In genomic region chr12:29730481-29730880, GRCh38 we compare ENCODE assay signal across 25 cellular contexts. TPM values are rescaled to one million over a fixed set of nuclear protein-coding genes. Genes with fewer than 3 reads are reported as not detected.
"Had no signal": no experiment of that assay in that cellular context is flagged by ENCODE, and none has a peak within 500 bp of the region (broad histone marks: within the 10 kb centered on the region; RNA-seq: fewer than 3 reads in every experiment).

No MANE protein-coding gene starts in this region.

- DNase-seq: activated CD4-positive, alpha-beta T cell treated with anti-CD3 and anti-CD28 coated beads for 4 hours; activated CD4-positive, alpha-beta T cell treated with anti-CD3 and anti-CD28 coated beads, Interleukin-2, amount 50 U/mL, for 4 hours; activated naive CD4-positive, alpha-beta T cell; activated T-cell treated with anti-CD3 and anti-CD28 coated beads for 4 hours; activated T-cell treated with anti-CD3 and anti-CD28 coated beads, Interleukin-2, amount 50 U/mL, for 72 hours; dermis blood vessel endothelial cell; effector CD4-positive, alpha-beta T cell; foreskin keratinocyte; heart right ventricle; lower lobe of right lung; mesenchymal stem cell; nephron progenitor cell; retina; stimulated activated CD4-positive, alpha-beta T cell treated with anti-CD3 and anti-CD28 coated beads, Interleukin-15, amount 100 ng/mL, for 24 hours; stimulated activated CD4-positive, alpha-beta T cell treated with anti-CD3 and anti-CD28 coated beads, Interleukin-2, amount 100 ng/mL, for 24 hours; stimulated activated naive B cell treated with anti-CD40 and anti-IgM and Interleukin-4, amounts not matched to agents 10 μg/mL and 1 μg/mL and 100 μg/mL, for 72 hours; stomach; transverse colon had no signal

- H3K4me2 ChIP-seq: smooth muscle cell had no signal

- ATAC-seq: activated naive CD4-positive, alpha-beta T cell treated with anti-CD3 and anti-CD28 coated beads, Interleukin-2, amount 50 U/mL, for 72 hours; activated T-cell treated with anti-CD3 and anti-CD28 coated beads, Interleukin-2, amount 50 U/mL, for 72 hours; foreskin keratinocyte; heart right ventricle; left lobe of liver; lower lobe of right lung; sciatic nerve; stimulated activated naive B cell treated with anti-CD40 and anti-IgM and Interleukin-4, amounts not matched to agents 10 μg/mL and 1 μg/mL and 100 μg/mL, for 72 hours had no signal

- H3K27me3 ChIP-seq: esophagus muscularis mucosa, foreskin keratinocyte, heart right ventricle, stomach, transverse colon had no signal

- H3K27ac ChIP-seq: foreskin keratinocyte, lower lobe of right lung, neutrophil, stomach, VCaP had no signal

- H3K36me3 ChIP-seq: lower lobe of right lung, neutrophil, stomach, transverse colon had no signal

- H3K4me1 ChIP-seq: foreskin keratinocyte had no signal

- H3K9me3 ChIP-seq: esophagus muscularis mucosa, heart right ventricle, lower lobe of right lung, neutrophil, stomach, transverse colon had no signal

- H3K4me3 ChIP-seq: esophagus muscularis mucosa, heart right ventricle, lower lobe of right lung, smooth muscle cell, stomach, transverse colon had no signal

RNA-seq across cellular contexts. Expression of gene TMTC1, which starts 53.3 kb away (rescaled TPM):
- total RNA-seq: activated naive CD4-positive, alpha-beta T cell treated with anti-CD3 and anti-CD28 coated beads, Interleukin-2, amount 50 U/mL, for 72 hours had no signal
